8 cellular contexts compared by ENCODE assay signal in genomic region chr11:66316849-66317251, GRCh38. TPM values are rescaled to one million over a fixed set of nuclear protein-coding genes. Genes with fewer than 3 reads are reported as not detected.
DNase-seq lines count a peak whose midpoint lies in the region; ATAC-seq and TF ChIP-seq lines count a peak whose summit lies in the region.

A gene with protein sequence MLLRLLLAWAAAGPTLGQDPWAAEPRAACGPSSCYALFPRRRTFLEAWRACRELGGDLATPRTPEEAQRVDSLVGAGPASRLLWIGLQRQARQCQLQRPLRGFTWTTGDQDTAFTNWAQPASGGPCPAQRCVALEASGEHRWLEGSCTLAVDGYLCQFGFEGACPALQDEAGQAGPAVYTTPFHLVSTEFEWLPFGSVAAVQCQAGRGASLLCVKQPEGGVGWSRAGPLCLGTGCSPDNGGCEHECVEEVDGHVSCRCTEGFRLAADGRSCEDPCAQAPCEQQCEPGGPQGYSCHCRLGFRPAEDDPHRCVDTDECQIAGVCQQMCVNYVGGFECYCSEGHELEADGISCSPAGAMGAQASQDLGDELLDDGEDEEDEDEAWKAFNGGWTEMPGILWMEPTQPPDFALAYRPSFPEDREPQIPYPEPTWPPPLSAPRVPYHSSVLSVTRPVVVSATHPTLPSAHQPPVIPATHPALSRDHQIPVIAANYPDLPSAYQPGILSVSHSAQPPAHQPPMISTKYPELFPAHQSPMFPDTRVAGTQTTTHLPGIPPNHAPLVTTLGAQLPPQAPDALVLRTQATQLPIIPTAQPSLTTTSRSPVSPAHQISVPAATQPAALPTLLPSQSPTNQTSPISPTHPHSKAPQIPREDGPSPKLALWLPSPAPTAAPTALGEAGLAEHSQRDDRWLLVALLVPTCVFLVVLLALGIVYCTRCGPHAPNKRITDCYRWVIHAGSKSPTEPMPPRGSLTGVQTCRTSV (minus strand): TSS chr11:66317044. CDS start chr11:66317027, 17 bp downstream.

- peak within 1 kb of the TSS; percentile 39 to 69 for H3K4me3 Mint-ChIP-seq in CD14-positive monocyte
- peak within 1 kb of the TSS; percentile 57 for H3K4me3 Mint-ChIP-seq in osteocyte (ENCODE audit: unreplicated experiment)

- H3K27me3 Mint-ChIP-seq in CD14-positive monocyte (ENCODE audit: low read depth in 3 of 3) (peaks cover 0 to 16% (median 13%) of the 10 kb centered on the region in 3 donors), osteocyte (ENCODE audit: unreplicated experiment) (no peaks in the 10 kb centered on the region)

- intact Hi-C loops in CD14-positive monocyte (cut with micrococcal nuclease): loop anchor here in 1 of 2 donors (10.0 kb wide), 1 partner anchor 68 kb away; no protein-coding TSS in a partner anchor

- H3K4me1 Mint-ChIP-seq in CD14-positive monocyte (peaks cover 45% of the 10 kb centered on the region), osteocyte (ENCODE audit: unreplicated experiment) (peaks cover 56% of the 10 kb centered on the region)

- peak within 1 kb of the TSS; percentile 73 for H3K4me3 ChIP-seq in SJSA1
- H3K4me3 ChIP-seq in fibroblast of the aortic adventitia (ENCODE audit: low read depth, low read length): peak within 1 kb of the TSS; percentile 98

- H3K27me3 ChIP-seq in SJSA1 (replicated peaks): no peaks in the 10 kb centered on the region

- peaks cover 0 to 2% of the 10 kb centered on the region in 2 donors for H3K36me3 Mint-ChIP-seq in CD14-positive monocyte
- H3K36me3 Mint-ChIP-seq in osteocyte (ENCODE audit: unreplicated experiment): no peaks in the 10 kb centered on the region

- TF ChIP-seq CTCF in CD14-positive monocyte (IDR thresholded peaks at IDR 0.05) (no peak), fibroblast of the aortic adventitia (IDR thresholded peaks at IDR 0.05; ENCODE audit: insufficient read depth, low read length) (no peak), osteocyte (IDR thresholded peaks at IDR 0.05) (no peak)

- DNase-seq in CD14-positive monocyte (ENCODE audit: low spot score) (no peak), SJSA1 (ENCODE audit: low read depth in 1 of 2, low spot score in 2 of 2) (peak; percentile 93 to 96), fibroblast of the aortic adventitia (ENCODE audit: low read depth) (peak; percentile 83), osteocyte (ENCODE audit: extremely low spot score, unreplicated experiment) (no peak), NCI-H2196 treated with DMSO at 0.1 percent for 48 hours (lab: John Stamatoyannopoulos, UW; ENCODE audit: unreplicated experiment) (no peak)

- ATAC-seq in GM19463 (IDR thresholded peaks at IDR 0.05; ENCODE audit: unreplicated experiment) (no peak), HG03521 (IDR thresholded peaks at IDR 0.05; ENCODE audit: unreplicated experiment) (no peak), GM18909 (IDR thresholded peaks at IDR 0.05; ENCODE audit: poor library complexity, unreplicated experiment) (no peak)

- peak within 1 kb of the TSS; percentile 94 for H3K27ac ChIP-seq in SJSA1

- peaks cover 69% of the 10 kb centered on the region for H3K4me1 ChIP-seq in SJSA1 (replicated peaks)

- H3K36me3 ChIP-seq in SJSA1: peaks cover 45% of the 10 kb centered on the region

- H3K9me3 ChIP-seq in SJSA1 (replicated peaks): peaks cover 6% of the 10 kb centered on the region; the same call in 1 of the 2 replicates

- H3K27ac Mint-ChIP-seq in CD14-positive monocyte (peak within 1 kb of the TSS; percentile 88 to 96 (median 94)), osteocyte (ENCODE audit: unreplicated experiment) (peak within 1 kb of the TSS; percentile 98)

- peaks cover 0 to 9% (median 3%) of the 10 kb centered on the region in 7 donors for H3K9me3 Mint-ChIP-seq in CD14-positive monocyte
- H3K9me3 Mint-ChIP-seq in osteocyte (ENCODE audit: unreplicated experiment): no peaks in the 10 kb centered on the region

RNA-seq across cellular contexts. Expression of the gene that starts here (rescaled TPM):
- under 1 TPM in 1 of 2 donors, not detected in 1; 0.13 TPM for polyA plus RNA-seq in CD14-positive monocyte
- total RNA-seq in SJSA1 (2014; rRNA removed; shearing (Covaris generic)): 576 and 629 TPM in 2 replicates
- total RNA-seq in fibroblast of the aortic adventitia (ENCODE audit: low replicate concordance): 99.1 and 193 TPM in 2 replicates
- 68.7 and 70.9 TPM in 2 replicates for total RNA-seq in osteocyte

Comparison
In these comparisons a context has a peak if more than half of its experiments do, and no peak if none do; other contexts are left out.
1. DNase-seq: peak in SJSA1 (2 of 2) and fibroblast of the aortic adventitia (single experiment); none in CD14-positive monocyte (single experiment), osteocyte (single experiment) and NCI-H2196 treated with DMSO at 0.1 percent for 48 hours (single experiment).